ENCODE assay signal across 15 cellular contexts in genomic region chr3:83515123-83515522, GRCh38.
DNase-seq lines count a peak whose midpoint lies in the region; ATAC-seq and TF ChIP-seq lines count a peak whose summit lies in the region.
"Had no signal": no experiment of that assay in that cellular context is flagged by ENCODE, and none has a peak within 500 bp of the region (broad histone marks: within the 10 kb centered on the region; RNA-seq: fewer than 3 reads in every experiment).

No MANE protein-coding gene starts in this region.

- TF ChIP-seq CTCF in WTC11 (IDR thresholded peaks at IDR 0.05) (no peak), hepatocyte (IDR thresholded peaks at IDR 0.05; ENCODE audit: poor library complexity) (no peak), transverse colon (IDR thresholded peaks at IDR 0.05) (no peak)

- no peaks in the 10 kb centered on the region; the same call in 1 of the 2 replicates for H3K27me3 Mint-ChIP-seq in WTC11 (ENCODE audit: low read depth)

- H3K9me2 ChIP-seq in hepatocyte (replicated peaks; ENCODE audit: insufficient read depth): no peaks in the 10 kb centered on the region

- H3K36me3 ChIP-seq in HUES64 (ENCODE audit: insufficient read depth, low read length) (no peaks in the 10 kb centered on the region), hepatocyte (replicated peaks; ENCODE audit: insufficient read depth, low read depth) (no peaks in the 10 kb centered on the region), trophoblast cell (ENCODE audit: control insufficient read depth in 1 of 2, insufficient read depth in 2 of 2, low read length in 2 of 2) (peaks cover 0 to 3% of the 10 kb centered on the region in 2 experiments), transverse colon (no peaks in the 10 kb centered on the region)
- H3K36me3 ChIP-seq: BE2C had no signal

- no peak for TF ChIP-seq EP300 in transverse colon (IDR thresholded peaks at IDR 0.05; ENCODE audit: low read depth)

- H3K4me3 ChIP-seq in HUES64 (ENCODE audit: low read length): no peak overlapping the region
- no peak overlapping the region for H3K4me3 ChIP-seq in hepatocyte
- H3K4me3 ChIP-seq in trophoblast cell (ENCODE audit: low read depth, low read length): no peak overlapping the region
- H3K4me3 ChIP-seq in transverse colon: no peak overlapping the region
- H3K4me3 ChIP-seq: A549 had no signal

- H3K18ac ChIP-seq in trophoblast cell (ENCODE audit: low read length): no peak overlapping the region

- no peak for TF ChIP-seq POLR2A in transverse colon (IDR thresholded peaks at IDR 0.05)

- peak overlapping the region; percentile 58; the same call in 1 of the 2 replicates for H3K27ac ChIP-seq in HUES64 (ENCODE audit: low read depth, low read length)
- H3K27ac ChIP-seq in hepatocyte: peak overlapping the region; percentile 8
- H3K27ac ChIP-seq in trophoblast cell (ENCODE audit: low read depth, low read length): no peak overlapping the region
- H3K27ac ChIP-seq in transverse colon: no peak overlapping the region
- H3K27ac ChIP-seq: A549 had no signal

- H3K9ac ChIP-seq in HUES64 (ENCODE audit: low read depth, low read length) (no peak overlapping the region; the same call in 1 of the 2 replicates), trophoblast cell (ENCODE audit: low read length) (no peak overlapping the region)

- no peaks in the 10 kb centered on the region; the same call in 1 of the 2 replicates for H3K36me3 Mint-ChIP-seq in WTC11
- H3K36me3 Mint-ChIP-seq: CD14-positive monocyte; CD8-positive, alpha-beta T cell had no signal

- peak overlapping the region; percentile 5 for H2AK5ac ChIP-seq in trophoblast cell (ENCODE audit: low read length)

- H3K4me1 ChIP-seq in HUES64 (ENCODE audit: insufficient read depth, low read length): peaks cover 26% of the 10 kb centered on the region
- H3K4me1 ChIP-seq in hepatocyte (ENCODE audit: insufficient read depth): no peaks in the 10 kb centered on the region
- H3K4me1 ChIP-seq in trophoblast cell (ENCODE audit: control insufficient read depth in 1 of 2, insufficient read depth in 2 of 2, low read length in 2 of 2): peaks cover 0 to 2% of the 10 kb centered on the region in 2 experiments
- H3K4me1 ChIP-seq in transverse colon: no peaks in the 10 kb centered on the region
- H3K4me1 ChIP-seq: A549, BE2C had no signal

- H4K20me1 ChIP-seq in hepatocyte (ENCODE audit: insufficient read depth, poor library complexity, severe bottlenecking): no peaks in the 10 kb centered on the region

- no peak overlapping the region for H3K4ac ChIP-seq in trophoblast cell (ENCODE audit: low read depth, low read length)

- no peak overlapping the region for H4K12ac ChIP-seq in trophoblast cell (ENCODE audit: low read depth, low read length)

- H3K4me2 ChIP-seq in hepatocyte (no peak overlapping the region), trophoblast cell (ENCODE audit: low read length) (no peak overlapping the region)
- H3K4me2 ChIP-seq: A549 had no signal

- H3K79me2 ChIP-seq in hepatocyte: no peaks in the 10 kb centered on the region
- H3K79me2 ChIP-seq in trophoblast cell (ENCODE audit: control insufficient read depth, insufficient read depth, low read length, poor library complexity): no peaks in the 10 kb centered on the region

- H4K8ac ChIP-seq in trophoblast cell (ENCODE audit: low read depth, low read length): no peak overlapping the region

- no peak overlapping the region for H3K27ac Mint-ChIP-seq in WTC11
- H3K27ac Mint-ChIP-seq: CD14-positive monocyte; CD8-positive, alpha-beta T cell had no signal

- intact Hi-C loops in transverse colon (cut with DNase I; ENCODE audit: low total_unique reads): no loop called here

- peak overlapping the region; percentile 20 for H4K91ac ChIP-seq in trophoblast cell (ENCODE audit: low read depth, low read length)

- CTCF ChIA-PET in WTC11 (lab: Charles Lee): no interaction called here

- no peak for DNase-seq in WTC11 (ENCODE audit: low spot score)
- DNase-seq in hepatocyte (ENCODE audit: low spot score): no peak
- no peak for DNase-seq in trophoblast cell
- DNase-seq in transverse colon: no peak
- DNase-seq: BE2C; CD8-positive, alpha-beta T cell; COR-L47; DND-41; GDM1 had no signal

- ATAC-seq in WTC11 (no peak), HG02852 (IDR thresholded peaks at IDR 0.05; ENCODE audit: unreplicated experiment) (no peak), GM21737 (IDR thresholded peaks at IDR 0.05; ENCODE audit: unreplicated experiment) (no peak)
- ATAC-seq: A549; CD8-positive, alpha-beta T cell; HCT116 had no signal

- H3K23ac ChIP-seq in trophoblast cell (ENCODE audit: low read length): no peak overlapping the region

- H3K79me1 ChIP-seq in trophoblast cell (ENCODE audit: low read length): no peaks in the 10 kb centered on the region

- POLR2A ChIA-PET in WTC11 (lab: Charles Lee): no interaction called here

- H3K4me3 Mint-ChIP-seq in WTC11: no peak overlapping the region
- H3K4me3 Mint-ChIP-seq: CD14-positive monocyte; CD8-positive, alpha-beta T cell had no signal

- in situ Hi-C loops in transverse colon (cut with MboI; ENCODE audit: low pct_ligation_motif_present in 1 of 4, low pct_unique_long_range_greater_than_20kb in 1 of 4, low sequenced_read_pairs in 3 of 4): no loop called here

- WGBS in HUES64: 96% methylated on average over 18 of the region's 18 CpGs
- WGBS in hepatocyte (ENCODE audit: low lambda C conversion rate, missing lambda C conversion rate): 99% methylated on average over 18 of the region's 18 CpGs
- no CpG with 5 or more reads among the region's 18 CpGs for WGBS in trophoblast cell (ENCODE audit: extremely low coverage, insufficient coverage, insufficient read length)
- WGBS in transverse colon (ENCODE audit: low coverage in 1 of 2), 2 donors: 83 to 89% methylated on average over 1 to 18 of the region's 18 CpGs

- H3K14ac ChIP-seq in trophoblast cell (ENCODE audit: low read length): no peak overlapping the region

- no peak overlapping the region for H2BK5ac ChIP-seq in trophoblast cell (ENCODE audit: low read depth, low read length, poor library complexity)

- H2BK12ac ChIP-seq in trophoblast cell (ENCODE audit: low read length): peak overlapping the region; percentile 14

- H3K9me3 Mint-ChIP-seq in WTC11: peaks cover 5% of the 10 kb centered on the region

- peaks cover 37% of the 10 kb centered on the region for H3K4me1 Mint-ChIP-seq in WTC11
- H3K4me1 Mint-ChIP-seq: CD14-positive monocyte had no signal

- H3K9me3 ChIP-seq in HUES64 (ENCODE audit: insufficient read depth, low read depth, low read length) (0 out of 2 replicates have a peak, but pooled peaks cover 2% of the 10 kb centered on the region), hepatocyte (ENCODE audit: low read depth) (no peaks in the 10 kb centered on the region), trophoblast cell (ENCODE audit: insufficient read depth, low read depth, low read length) (no peaks in the 10 kb centered on the region), transverse colon (no peaks in the 10 kb centered on the region)
- H3K9me3 ChIP-seq: A549, BE2C had no signal

- no peaks in the 10 kb centered on the region for H3K27me3 ChIP-seq in HUES64 (ENCODE audit: insufficient read depth, low read length)
- no peaks in the 10 kb centered on the region for H3K27me3 ChIP-seq in hepatocyte
- no peaks in the 10 kb centered on the region for H3K27me3 ChIP-seq in trophoblast cell (ENCODE audit: insufficient read depth, low read length)
- H3K27me3 ChIP-seq in transverse colon: no peaks in the 10 kb centered on the region
- H3K27me3 ChIP-seq: BE2C had no signal

- no peak overlapping the region for H2BK120ac ChIP-seq in trophoblast cell (ENCODE audit: insufficient read depth, low read length, poor library complexity)

- H2AFZ ChIP-seq in hepatocyte (no peak overlapping the region), trophoblast cell (ENCODE audit: insufficient read depth, low read length, poor library complexity) (no peak overlapping the region)

TF ChIP-seq in WTC11, 78 proteins besides CTCF, POLR2A, EP300 and RAD21:
- TF ChIP-seq ZNF317 (CRISPR knock-in tag; IDR thresholded peaks at IDR 0.05; ENCODE audit: borderline replicate concordance, low read depth) (peak; percentile 54; the same call in 1 of the 2 replicates), ZNF671 (CRISPR knock-in tag; IDR thresholded peaks at IDR 0.05) (no peak)
TF ChIP-seq in WTC11: peak in this region for 1.

Comparison
In these comparisons a context has a peak if more than half of its experiments do, and no peak if none do; other contexts are left out.
1. H3K27ac ChIP-seq: peak in HUES64 (single experiment) and hepatocyte (single experiment); none in trophoblast cell (single experiment) and transverse colon (0 of 4).